ENCODE assay signal across 15 cellular contexts in genomic region chr18:58787750-58788149, GRCh38.
DNase-seq lines count a peak whose midpoint lies in the region; ATAC-seq and TF ChIP-seq lines count a peak whose summit lies in the region.
"Had no signal": no experiment of that assay in that cellular context is flagged by ENCODE, and none has a peak within 500 bp of the region (broad histone marks: within the 10 kb centered on the region; RNA-seq: fewer than 3 reads in every experiment).

No MANE protein-coding gene starts in this region.

- POLR2A ChIA-PET in MCF 10A (lab: Yijun Ruan, JAX): no interaction called here
- POLR2A ChIA-PET in activated CD8-positive, alpha-beta T cell treated with anti-CD3 and anti-CD28 coated beads, Interleukin-2, amount 10 ng/mL, durations not matched to agents 7 days and 5 days (lab: Charles Lee): no interaction called here

- intact Hi-C loops in MCF 10A (cut with micrococcal nuclease): loop anchor here (10.0 kb wide), 1 partner anchor 77 kb away; the partner anchor contains the start of gene ZNF532
- intact Hi-C loops in breast epithelium (cut with DNase I; ENCODE audit: low total_unique reads): loop anchor here (5.0 kb wide), 1 partner anchor 275 kb away; no protein-coding TSS in a partner anchor

- H3K9me3 ChIP-seq in breast epithelium (no peaks in the 10 kb centered on the region), upper lobe of left lung (no peaks in the 10 kb centered on the region), Karpas-422 (ENCODE audit: low read length) (no peaks in the 10 kb centered on the region)

- H2AFZ ChIP-seq in Karpas-422 (ENCODE audit: low read length): no peak overlapping the region

- H4K20me1 ChIP-seq in Karpas-422 (ENCODE audit: insufficient read depth, low read depth, low read length): no peaks in the 10 kb centered on the region

- no peak for DNase-seq in MCF 10A (ENCODE audit: unreplicated experiment)
- no peak for DNase-seq in breast epithelium (ENCODE audit: low spot score in 2 of 2)
- no peak for DNase-seq in chondrocyte (ENCODE audit: low spot score)
- peak; percentile 54 for DNase-seq in myocyte (ENCODE audit: low read depth)
- no peak for DNase-seq in upper lobe of left lung
- DNase-seq in Karpas-422: no peak
- DNase-seq in HCEC 1CT: no peak
- no peak for DNase-seq in activated CD8-positive, alpha-beta T cell treated with anti-CD3 and anti-CD28 coated beads, Interleukin-2, amount 10 ng/mL, durations not matched to agents 7 days and 5 days
- DNase-seq: activated CD4-positive, alpha-beta T cell treated with anti-CD3 and anti-CD28 coated beads, Interleukin-2, amount 50 U/mL, for 4 hours; activated naive CD8-positive, alpha-beta T cell treated with anti-CD3 and anti-CD28 coated beads, Interleukin-2, amount 50 U/mL, for 24 hours; activated T-cell treated with anti-CD3 and anti-CD28 coated beads, Interleukin-2, amount 50 U/mL, for 4 hours; kidney; NCI-H2081 treated with DMSO at 0.1 percent for 48 hours; NK-92 treated with Interleukin-12 subunit alpha and Interleukin-12 subunit beta, amount 100 ng/mL, for 24 hours had no signal

- no peaks in the 10 kb centered on the region for H3K27me3 ChIP-seq in breast epithelium
- no peaks in the 10 kb centered on the region for H3K27me3 ChIP-seq in upper lobe of left lung
- no peaks in the 10 kb centered on the region for H3K27me3 ChIP-seq in Karpas-422 (ENCODE audit: low read length)

- H3K27ac Mint-ChIP-seq in MCF 10A (ENCODE audit: low read depth, unreplicated experiment): peak overlapping the region; percentile 43
- H3K27ac Mint-ChIP-seq in chondrocyte (ENCODE audit: unreplicated experiment): peak overlapping the region; percentile 1
- H3K27ac Mint-ChIP-seq in activated CD8-positive, alpha-beta T cell treated with anti-CD3 and anti-CD28 coated beads, Interleukin-2, amount 10 ng/mL, durations not matched to agents 7 days and 5 days: no peak overlapping the region
- H3K27ac Mint-ChIP-seq: activated naive CD8-positive, alpha-beta T cell treated with anti-CD3 and anti-CD28 coated beads, Interleukin-2, amount 50 U/mL, for 24 hours had no signal

- no peak overlapping the region for H3K4me2 ChIP-seq in Karpas-422 (ENCODE audit: low read depth, low read length, poor library complexity, severe bottlenecking)

- H3K4me3 ChIP-seq in breast epithelium (no peak overlapping the region), upper lobe of left lung (no peak overlapping the region), Karpas-422 (ENCODE audit: low read length) (no peak overlapping the region)

- H3K27me3 Mint-ChIP-seq in MCF 10A (ENCODE audit: insufficient read depth, unreplicated experiment) (no peaks in the 10 kb centered on the region), chondrocyte (ENCODE audit: low read depth) (no peaks in the 10 kb centered on the region)
- peaks cover 8% of the 10 kb centered on the region for H3K27me3 Mint-ChIP-seq in activated CD8-positive, alpha-beta T cell treated with anti-CD3 and anti-CD28 coated beads, Interleukin-2, amount 10 ng/mL, durations not matched to agents 7 days and 5 days (ENCODE audit: low read depth)
- H3K27me3 Mint-ChIP-seq: progenitor cell of endocrine pancreas had no signal

- CTCF ChIA-PET in MCF 10A (lab: Yijun Ruan, JAX): interaction anchor here (1.0 to 1.2 kb wide), 2 partner anchors 282 to 284 kb away, joined by 3 read pairs; no protein-coding TSS in a partner anchor
- CTCF ChIA-PET in activated CD8-positive, alpha-beta T cell treated with anti-CD3 and anti-CD28 coated beads, Interleukin-2, amount 10 ng/mL, durations not matched to agents 7 days and 5 days (lab: Charles Lee): no interaction called here

- H3K9me3 Mint-ChIP-seq in MCF 10A (ENCODE audit: unreplicated experiment): no peaks in the 10 kb centered on the region
- H3K9me3 Mint-ChIP-seq in chondrocyte (ENCODE audit: low read depth): peaks cover 4% of the 10 kb centered on the region
- H3K9me3 Mint-ChIP-seq in activated CD8-positive, alpha-beta T cell treated with anti-CD3 and anti-CD28 coated beads, Interleukin-2, amount 10 ng/mL, durations not matched to agents 7 days and 5 days (ENCODE audit: insufficient read depth): no peaks in the 10 kb centered on the region
- H3K9me3 Mint-ChIP-seq: activated naive CD8-positive, alpha-beta T cell treated with anti-CD3 and anti-CD28 coated beads, Interleukin-2, amount 50 U/mL, for 24 hours; activated T-cell treated with anti-CD3 and anti-CD28 coated beads, Interleukin-2, amount 50 U/mL, for 4 hours had no signal

- TF ChIP-seq CTCF in MCF 10A (IDR thresholded peaks at IDR 0.05; ENCODE audit: unreplicated experiment) (no peak), breast epithelium (IDR thresholded peaks at IDR 0.05) (no peak), chondrocyte (IDR thresholded peaks at IDR 0.05) (no peak), upper lobe of left lung (IDR thresholded peaks at IDR 0.05) (no peak)

- H3K4me1 ChIP-seq in breast epithelium (no peaks in the 10 kb centered on the region), upper lobe of left lung (peaks cover 11 to 33% (median 25%) of the 10 kb centered on the region in 4 donors), Karpas-422 (ENCODE audit: low read length) (no peaks in the 10 kb centered on the region)

- TF ChIP-seq POLR2A in breast epithelium (IDR thresholded peaks at IDR 0.05) (no peak), upper lobe of left lung (IDR thresholded peaks at IDR 0.05) (no peak)

- H3K9me2 ChIP-seq in Karpas-422 (replicated peaks; ENCODE audit: insufficient read depth, low read length): no peaks in the 10 kb centered on the region

- ATAC-seq in upper lobe of left lung (ENCODE audit: low FRiP score in 2 of 2): no peak
- ATAC-seq in activated CD8-positive, alpha-beta T cell treated with anti-CD3 and anti-CD28 coated beads, Interleukin-2, amount 10 ng/mL, durations not matched to agents 7 days and 5 days: no peak
- ATAC-seq: activated naive CD8-positive, alpha-beta T cell treated with anti-CD3 and anti-CD28 coated beads, Interleukin-2, amount 50 U/mL, for 24 hours; activated T-cell treated with anti-CD3 and anti-CD28 coated beads, Interleukin-2, amount 50 U/mL, for 4 hours had no signal

- H3K9ac ChIP-seq in Karpas-422 (ENCODE audit: low read length): no peak overlapping the region

- H3K4me3 Mint-ChIP-seq in MCF 10A (ENCODE audit: unreplicated experiment): no peak overlapping the region
- H3K4me3 Mint-ChIP-seq in chondrocyte (ENCODE audit: unreplicated experiment): no peak overlapping the region
- H3K4me3 Mint-ChIP-seq in activated CD8-positive, alpha-beta T cell treated with anti-CD3 and anti-CD28 coated beads, Interleukin-2, amount 10 ng/mL, durations not matched to agents 7 days and 5 days: no peak overlapping the region
- H3K4me3 Mint-ChIP-seq: activated naive CD8-positive, alpha-beta T cell treated with anti-CD3 and anti-CD28 coated beads, Interleukin-2, amount 50 U/mL, for 24 hours; activated T-cell treated with anti-CD3 and anti-CD28 coated beads, Interleukin-2, amount 50 U/mL, for 4 hours had no signal

- H3K27ac ChIP-seq in breast epithelium: no peak overlapping the region
- peak overlapping the region; percentile 20 to 82 (median 62) for H3K27ac ChIP-seq in upper lobe of left lung
- no peak overlapping the region for H3K27ac ChIP-seq in Karpas-422 (ENCODE audit: low read length)

- H3K36me3 Mint-ChIP-seq in MCF 10A (ENCODE audit: insufficient read depth, unreplicated experiment): no peaks in the 10 kb centered on the region
- no peaks in the 10 kb centered on the region for H3K36me3 Mint-ChIP-seq in chondrocyte (ENCODE audit: low read depth)
- no peaks in the 10 kb centered on the region for H3K36me3 Mint-ChIP-seq in activated CD8-positive, alpha-beta T cell treated with anti-CD3 and anti-CD28 coated beads, Interleukin-2, amount 10 ng/mL, durations not matched to agents 7 days and 5 days (ENCODE audit: low read depth)

- no TSS peak for BruUV-seq in MCF 10A (replicated peaks; lab: Mats Ljungman, UMichigan)

- H3K4me1 Mint-ChIP-seq in MCF 10A (ENCODE audit: insufficient read depth, unreplicated experiment): peaks cover 30% of the 10 kb centered on the region
- H3K4me1 Mint-ChIP-seq in chondrocyte (ENCODE audit: low read depth): peaks cover 57% of the 10 kb centered on the region
- no peaks in the 10 kb centered on the region for H3K4me1 Mint-ChIP-seq in activated CD8-positive, alpha-beta T cell treated with anti-CD3 and anti-CD28 coated beads, Interleukin-2, amount 10 ng/mL, durations not matched to agents 7 days and 5 days (ENCODE audit: low read depth)
- H3K4me1 Mint-ChIP-seq: activated naive CD8-positive, alpha-beta T cell treated with anti-CD3 and anti-CD28 coated beads, Interleukin-2, amount 50 U/mL, for 24 hours had no signal

- no peak for TF ChIP-seq EP300 in upper lobe of left lung (IDR thresholded peaks at IDR 0.05)

- H3K36me3 ChIP-seq in breast epithelium: no peaks in the 10 kb centered on the region
- H3K36me3 ChIP-seq in upper lobe of left lung: no peaks in the 10 kb centered on the region
- H3K36me3 ChIP-seq in Karpas-422 (ENCODE audit: insufficient read depth, low read length): no peaks in the 10 kb centered on the region

- WGBS in upper lobe of left lung, 2 donors: 75 to 77% methylated on average over 9 of the region's 9 CpGs

- H3K79me2 ChIP-seq in Karpas-422 (ENCODE audit: low read length): no peaks in the 10 kb centered on the region

Comparison
In these comparisons a context has a peak if more than half of its experiments do, and no peak if none do; other contexts are left out.
1. H3K27ac ChIP-seq: peak in upper lobe of left lung (4 of 4); none in breast epithelium (0 of 2) and Karpas-422 (single experiment).